Comparison of ENCODE assay signal across 24 cellular contexts in the genomic region with DNA sequence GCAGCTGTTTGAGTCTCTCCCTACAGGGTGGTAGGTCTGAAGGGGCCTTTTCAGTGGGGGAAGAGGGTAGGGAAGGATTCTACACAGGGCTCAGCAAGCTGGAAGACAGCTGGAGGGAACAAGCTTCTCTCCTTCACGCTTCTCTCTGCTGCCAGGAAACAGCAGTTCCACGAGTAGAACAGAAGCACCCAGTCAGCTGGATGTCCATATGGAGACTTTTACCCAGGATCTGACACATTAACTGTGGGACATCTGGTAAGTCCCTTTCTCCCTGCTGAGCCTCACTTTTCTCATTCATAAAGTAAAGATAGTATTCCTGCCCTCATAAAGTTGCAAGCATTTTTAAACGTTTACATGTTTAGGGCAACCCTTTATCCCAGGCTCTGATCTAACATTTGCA.
"Had no signal": no experiment of that assay in that cellular context is flagged by ENCODE, and none has a peak within 500 bp of the region (broad histone marks: within the 10 kb centered on the region; RNA-seq: fewer than 3 reads in every experiment).

No MANE protein-coding gene starts in this region.

- H3K27ac Mint-ChIP-seq: activated CD4-positive, alpha-beta T cell treated with anti-CD3 and anti-CD28 coated beads for 36 hours; activated CD8-positive, alpha-beta memory T cell treated with anti-CD3 and anti-CD28 coated beads, Interleukin-2, amount 10 ng/mL, durations not matched to agents 7 days and 5 days; activated CD8-positive, alpha-beta T cell treated with anti-CD3 and anti-CD28 coated beads, Interleukin-2, amount 10 ng/mL, durations not matched to agents 7 days and 5 days; activated naive CD8-positive, alpha-beta T cell; activated T-helper 2 cell treated with anti-CD3 and anti-CD28 coated beads, Interferon-gamma antibody, Interleukin-2, Interleukin-4, amounts not matched to agents 10 μg/mL and 5 μg/mL and 100 μg/mL, durations not matched to agents 14 hours and 24 hours and 36 hours; mesothelial cell of epicardium; naive B cell; nephron progenitor cell; stimulated activated effector memory CD8-positive, alpha-beta T cell treated with anti-CD3 and anti-CD28 coated beads, Interleukin-12 subunit alpha, Interleukin-12 subunit beta, amount 100 ng/mL, for 72 hours had no signal

- H3K36me3 Mint-ChIP-seq: activated CD8-positive, alpha-beta memory T cell treated with anti-CD3 and anti-CD28 coated beads, Interleukin-2, amount 10 ng/mL, durations not matched to agents 7 days and 5 days; mesothelial cell of epicardium; naive B cell; stimulated activated effector memory CD8-positive, alpha-beta T cell treated with anti-CD3 and anti-CD28 coated beads, Interleukin-12 subunit alpha, Interleukin-12 subunit beta, amount 100 ng/mL, for 72 hours had no signal

- H3K27me3 Mint-ChIP-seq: activated CD4-positive, alpha-beta T cell treated with anti-CD3 and anti-CD28 coated beads for 36 hours; activated CD8-positive, alpha-beta memory T cell treated with anti-CD3 and anti-CD28 coated beads, Interleukin-2, amount 10 ng/mL, durations not matched to agents 7 days and 5 days; activated naive CD8-positive, alpha-beta T cell had no signal

- DNase-seq: activated CD4-positive, alpha-beta T cell treated with anti-CD3 and anti-CD28 coated beads for 36 hours; activated CD4-positive, CD25-positive, alpha-beta regulatory T cell; activated CD8-positive, alpha-beta memory T cell treated with anti-CD3 and anti-CD28 coated beads, Interleukin-2, amount 10 ng/mL, durations not matched to agents 7 days and 5 days; activated CD8-positive, alpha-beta T cell treated with anti-CD3 and anti-CD28 coated beads, Interleukin-2, amount 10 ng/mL, durations not matched to agents 7 days and 5 days; activated T-cell treated with anti-CD3 and anti-CD28 coated beads, Interleukin-2, amount 50 U/mL, for 48 hours; aorta; body of pancreas; effector memory CD4-positive, alpha-beta T cell; gastrocnemius medialis; kidney; naive B cell; nephron progenitor cell; pancreas; psoas muscle; sigmoid colon; small intestine; stimulated activated CD4-positive, alpha-beta T cell treated with anti-CD3 and anti-CD28 coated beads, Interleukin-4, amount 100 ng/mL, for 24 hours; stomach; tibial artery; upper lobe of right lung had no signal

- H3K4me3 Mint-ChIP-seq: activated CD4-positive, alpha-beta T cell treated with anti-CD3 and anti-CD28 coated beads for 36 hours; activated CD8-positive, alpha-beta memory T cell treated with anti-CD3 and anti-CD28 coated beads, Interleukin-2, amount 10 ng/mL, durations not matched to agents 7 days and 5 days; activated CD8-positive, alpha-beta T cell treated with anti-CD3 and anti-CD28 coated beads, Interleukin-2, amount 10 ng/mL, durations not matched to agents 7 days and 5 days; activated naive CD8-positive, alpha-beta T cell; mesothelial cell of epicardium; naive B cell; nephron progenitor cell; stimulated activated effector memory CD8-positive, alpha-beta T cell treated with anti-CD3 and anti-CD28 coated beads, Interleukin-12 subunit alpha, Interleukin-12 subunit beta, amount 100 ng/mL, for 72 hours had no signal

- H3K4me1 Mint-ChIP-seq: activated CD4-positive, alpha-beta T cell treated with anti-CD3 and anti-CD28 coated beads for 36 hours; activated CD8-positive, alpha-beta memory T cell treated with anti-CD3 and anti-CD28 coated beads, Interleukin-2, amount 10 ng/mL, durations not matched to agents 7 days and 5 days; mesothelial cell of epicardium; naive B cell; nephron progenitor cell; stimulated activated effector memory CD8-positive, alpha-beta T cell treated with anti-CD3 and anti-CD28 coated beads, Interleukin-12 subunit alpha, Interleukin-12 subunit beta, amount 100 ng/mL, for 72 hours had no signal

- H3K9me3 Mint-ChIP-seq: activated T-helper 2 cell treated with anti-CD3 and anti-CD28 coated beads, Interferon-gamma antibody, Interleukin-2, Interleukin-4, amounts not matched to agents 10 μg/mL and 5 μg/mL and 100 μg/mL, durations not matched to agents 14 hours and 24 hours and 36 hours; mesothelial cell of epicardium; nephron progenitor cell had no signal
